Comparison of ENCODE assay signal across 15 cellular contexts in the genomic region with DNA sequence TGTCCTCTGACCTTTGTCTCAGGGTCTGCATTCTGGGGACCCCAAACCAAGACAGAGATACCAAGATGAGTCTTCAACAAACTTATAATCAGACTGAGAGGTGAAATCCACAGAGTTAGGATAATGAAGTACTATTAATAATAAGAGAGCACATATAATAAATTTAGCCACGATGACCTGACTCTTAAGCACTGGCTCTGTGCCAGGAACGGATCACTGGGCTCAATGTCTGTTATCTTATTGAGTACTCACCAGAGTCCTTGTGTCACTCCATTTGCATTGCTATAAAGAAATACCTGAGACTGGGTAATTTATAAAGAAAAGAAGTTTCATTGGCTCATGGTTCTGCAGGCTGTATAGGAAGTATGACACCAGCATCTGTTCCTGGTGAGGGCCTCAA. TPM values are rescaled to one million over a fixed set of nuclear protein-coding genes. Genes with fewer than 3 reads are reported as not detected.
DNase-seq lines count a peak whose midpoint lies in the region; ATAC-seq and TF ChIP-seq lines count a peak whose summit lies in the region.
"Had no signal": no experiment of that assay in that cellular context is flagged by ENCODE, and none has a peak within 500 bp of the region (broad histone marks: within the 10 kb centered on the region; RNA-seq: fewer than 3 reads in every experiment).

No MANE protein-coding gene starts in this region.

- H3K36me3 ChIP-seq in right atrium auricular region = no peaks in the 10 kb centered on the region
- no peaks in the 10 kb centered on the region for H3K36me3 ChIP-seq in DOHH2 (ENCODE audit: control insufficient read depth, low read length)
- no peaks in the 10 kb centered on the region for H3K36me3 ChIP-seq in neural progenitor cell
- H3K36me3 ChIP-seq: BE2C, HAP-1 had no signal

- no peaks in the 10 kb centered on the region for H3K36me3 Mint-ChIP-seq in neural progenitor cell
- no peaks in the 10 kb centered on the region for H3K36me3 Mint-ChIP-seq in activated CD4-positive, alpha-beta T cell treated with anti-CD3 and anti-CD28 coated beads, Interleukin-2, amount 10 ng/mL, durations not matched to agents 7 days and 5 days (ENCODE audit: low read depth)

- peak overlapping the region in 1 of 2 donors; percentile 28 for H3K27ac ChIP-seq in right atrium auricular region
- H3K27ac ChIP-seq in DOHH2 (ENCODE audit: low read depth, low read length) = no peak overlapping the region
- no peak overlapping the region for H3K27ac ChIP-seq in neural progenitor cell
- H3K27ac ChIP-seq: A549, C4-2B had no signal

- CTCF ChIA-PET in activated CD4-positive, alpha-beta T cell treated with anti-CD3 and anti-CD28 coated beads, Interleukin-2, amount 10 ng/mL, durations not matched to agents 7 days and 5 days (lab: Charles Lee) = no interaction called here

- no peaks in the 10 kb centered on the region for H3K27me3 ChIP-seq in right atrium auricular region
- no peaks in the 10 kb centered on the region for H3K27me3 ChIP-seq in DOHH2 (ENCODE audit: control insufficient read depth, low read length)
- no peaks in the 10 kb centered on the region for H3K27me3 ChIP-seq in neural progenitor cell
- H3K27me3 ChIP-seq: BE2C had no signal

- ATAC-seq in Right ventricle myocardium superior (ENCODE audit: poor library complexity) = peak; percentile 35
- ATAC-seq: A549 had no signal

- peak overlapping the region; percentile 25; the same call in 1 of the 2 replicates for H3K4me2 ChIP-seq in DOHH2 (ENCODE audit: low read length)
- H3K4me2 ChIP-seq in neural progenitor cell = no peak overlapping the region
- H3K4me2 ChIP-seq: A549 had no signal

- peaks cover 0 to 12% of the 10 kb centered on the region in 2 donors for H3K9me3 ChIP-seq in right atrium auricular region
- no peaks in the 10 kb centered on the region for H3K9me3 ChIP-seq in DOHH2 (ENCODE audit: control insufficient read depth, insufficient read depth, low read length)
- H3K9me3 ChIP-seq in neural progenitor cell (ENCODE audit: low read depth) = no peaks in the 10 kb centered on the region
- H3K9me3 ChIP-seq: A549, HAP-1 had no signal

- H3K4me3 Mint-ChIP-seq in neural progenitor cell = peak overlapping the region; percentile 46
- H3K4me3 Mint-ChIP-seq in activated CD4-positive, alpha-beta T cell treated with anti-CD3 and anti-CD28 coated beads, Interleukin-2, amount 10 ng/mL, durations not matched to agents 7 days and 5 days = no peak overlapping the region
- H3K4me3 Mint-ChIP-seq: CD4-positive, alpha-beta memory T cell had no signal

- POLR2A ChIA-PET in activated CD4-positive, alpha-beta T cell treated with anti-CD3 and anti-CD28 coated beads, Interleukin-2, amount 10 ng/mL, durations not matched to agents 7 days and 5 days (lab: Charles Lee) = no interaction called here

- H3K4me1 ChIP-seq in right atrium auricular region (peaks cover 0 to 14% of the 10 kb centered on the region in 2 donors), DOHH2 (ENCODE audit: control insufficient read depth, low read length) (peaks cover 24% of the 10 kb centered on the region), neural progenitor cell (peaks cover 5% of the 10 kb centered on the region)
- H3K4me1 ChIP-seq: BE2C, HAP-1 had no signal

- no peak for DNase-seq in Right ventricle myocardium superior
- no peak for DNase-seq in right atrium auricular region (ENCODE audit: low spot score)
- peak; percentile 19 for DNase-seq in OCI-M1 (lab: John Stamatoyannopoulos, UW)
- no peak for DNase-seq in neural progenitor cell (ENCODE audit: low spot score)
- no peak for DNase-seq in UCSD-AML1 (lab: John Stamatoyannopoulos, UW; ENCODE audit: unreplicated experiment)
- no peak for DNase-seq in activated CD4-positive, alpha-beta T cell treated with anti-CD3 and anti-CD28 coated beads for 48 hours
- no peak for DNase-seq in activated CD4-positive, alpha-beta T cell treated with anti-CD3 and anti-CD28 coated beads, Interleukin-2, amount 10 ng/mL, durations not matched to agents 7 days and 5 days
- DNase-seq: BE2C; CD4-positive, alpha-beta memory T cell; COR-L47; DMS53 had no signal

- H3K4me1 Mint-ChIP-seq in neural progenitor cell = peaks cover 17% of the 10 kb centered on the region
- H3K4me1 Mint-ChIP-seq in activated CD4-positive, alpha-beta T cell treated with anti-CD3 and anti-CD28 coated beads, Interleukin-2, amount 10 ng/mL, durations not matched to agents 7 days and 5 days = peaks cover 5% of the 10 kb centered on the region

- H3K27ac Mint-ChIP-seq in neural progenitor cell = no peak overlapping the region
- no peak overlapping the region for H3K27ac Mint-ChIP-seq in activated CD4-positive, alpha-beta T cell treated with anti-CD3 and anti-CD28 coated beads, Interleukin-2, amount 10 ng/mL, durations not matched to agents 7 days and 5 days
- H3K27ac Mint-ChIP-seq: CD4-positive, alpha-beta memory T cell had no signal

- H3K4me3 ChIP-seq in right atrium auricular region (no peak overlapping the region), DOHH2 (ENCODE audit: low read length) (no peak overlapping the region), neural progenitor cell (no peak overlapping the region)
- H3K4me3 ChIP-seq: A549, HAP-1 had no signal

- TF ChIP-seq CTCF in right atrium auricular region (IDR thresholded peaks at IDR 0.05) (no peak), DOHH2 (IDR thresholded peaks at IDR 0.05; ENCODE audit: low read depth, low read length, poor library complexity, severe bottlenecking) (no peak), neural progenitor cell (IDR thresholded peaks at IDR 0.05) (no peak)

- H3K9me2 ChIP-seq in DOHH2 (replicated peaks; ENCODE audit: control insufficient read depth, low read length) = no peaks in the 10 kb centered on the region

- intact Hi-C loops in Right ventricle myocardium superior (cut with DNase I) = no loop called here

- H4K20me1 ChIP-seq in DOHH2 (ENCODE audit: control insufficient read depth, insufficient read depth, low read depth, low read length) = no peaks in the 10 kb centered on the region
- peaks cover 3% of the 10 kb centered on the region for H4K20me1 ChIP-seq in neural progenitor cell (ENCODE audit: low read depth)

- H3K27me3 Mint-ChIP-seq in neural progenitor cell (ENCODE audit: insufficient read depth, low read depth) = peaks cover 13% of the 10 kb centered on the region
- peaks cover 11% of the 10 kb centered on the region for H3K27me3 Mint-ChIP-seq in activated CD4-positive, alpha-beta T cell treated with anti-CD3 and anti-CD28 coated beads, Interleukin-2, amount 10 ng/mL, durations not matched to agents 7 days and 5 days
- H3K27me3 Mint-ChIP-seq: CD4-positive, alpha-beta memory T cell had no signal

- no peak overlapping the region for H2AFZ ChIP-seq in neural progenitor cell (replicated peaks)

- no peak overlapping the region for H3K9ac ChIP-seq in neural progenitor cell

- H3F3A ChIP-seq in DOHH2 (ENCODE audit: control insufficient read depth, insufficient read depth) (0 out of 2 replicates have a peak, but pooled peaks cover 2% of the 10 kb centered on the region), neural progenitor cell (ENCODE audit: low read depth) (peaks cover 8% of the 10 kb centered on the region)

- H3K79me2 ChIP-seq in DOHH2 (ENCODE audit: control insufficient read depth, low read length) (no peaks in the 10 kb centered on the region), neural progenitor cell (ENCODE audit: low read depth) (no peaks in the 10 kb centered on the region)

- no peaks in the 10 kb centered on the region for H3K9me3 Mint-ChIP-seq in neural progenitor cell
- H3K9me3 Mint-ChIP-seq in activated CD4-positive, alpha-beta T cell treated with anti-CD3 and anti-CD28 coated beads, Interleukin-2, amount 10 ng/mL, durations not matched to agents 7 days and 5 days = peaks cover 7% of the 10 kb centered on the region

RNA-seq across cellular contexts. Expression of a gene that starts 18.9 kb away (rescaled TPM):
- total RNA-seq in Right ventricle myocardium superior = 6.0 TPM
- 10 to 100 TPM in 1 of 2 donors, 1 to 10 TPM in 1; 6.2 to 17.7 TPM for total RNA-seq in right atrium auricular region
- total RNA-seq in neural progenitor cell (ENCODE audit: low replicate concordance) = 1.5 and 3.4 TPM in 2 replicates
- 10 to 100 TPM; 64.2 to 65.8 TPM for total RNA-seq in activated CD4-positive, alpha-beta T cell treated with anti-CD3 and anti-CD28 coated beads, Interleukin-2, amount 10 ng/mL, durations not matched to agents 7 days and 5 days

RNA-seq across cellular contexts. Expression of a gene that starts 22.1 kb away (rescaled TPM):
- 25.0 TPM for total RNA-seq in Right ventricle myocardium superior
- 1 to 10 TPM; 6.5 to 8.6 TPM for total RNA-seq in right atrium auricular region
- 13.9 and 40.0 TPM in 2 replicates for total RNA-seq in neural progenitor cell (ENCODE audit: low replicate concordance)
- total RNA-seq in activated CD4-positive, alpha-beta T cell treated with anti-CD3 and anti-CD28 coated beads, Interleukin-2, amount 10 ng/mL, durations not matched to agents 7 days and 5 days = 10 to 100 TPM; 69.2 to 77.6 TPM
